8 cellular contexts compared by ENCODE assay signal in the genomic region with DNA sequence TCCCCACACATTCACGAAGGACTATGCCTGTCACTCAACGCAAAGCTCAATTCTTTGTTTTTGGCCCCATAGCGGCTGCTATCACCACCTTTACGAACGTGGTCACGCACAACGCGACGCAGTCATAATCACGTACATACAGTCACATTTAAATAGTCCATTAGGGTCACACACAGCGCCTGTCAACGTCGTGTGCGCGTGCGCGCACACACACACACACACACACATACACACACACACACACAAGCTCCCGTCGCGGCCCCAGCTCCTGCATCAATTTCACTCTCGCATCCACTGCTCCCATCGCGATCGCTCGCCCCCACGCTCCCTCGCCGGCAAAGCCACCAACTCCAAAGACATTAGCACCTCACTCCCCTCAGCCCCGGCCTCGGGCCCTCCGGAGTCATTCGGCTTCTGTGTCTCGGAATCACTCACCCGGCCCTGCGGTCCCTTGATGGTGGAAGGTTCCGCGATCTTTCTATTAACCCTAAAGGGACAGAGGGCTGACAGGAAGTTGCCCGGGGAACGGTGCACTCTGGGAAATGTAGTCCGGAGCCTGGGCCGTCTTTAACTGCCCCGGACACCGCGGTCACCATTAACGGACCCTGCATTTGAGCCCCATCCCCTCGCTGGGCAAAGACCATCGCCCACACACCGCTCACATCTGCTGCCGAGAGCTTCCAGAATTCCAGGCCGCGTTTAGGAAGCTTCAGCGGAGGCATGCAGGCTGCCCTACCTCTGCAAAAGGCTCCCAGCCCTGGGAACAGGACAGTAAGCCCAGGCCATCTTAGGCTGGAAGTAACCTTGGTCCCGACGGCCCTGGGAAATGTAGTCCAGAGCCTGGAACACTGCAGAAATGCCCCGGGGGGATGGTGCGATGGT. TPM values are rescaled to one million over a fixed set of nuclear protein-coding genes. Genes with fewer than 3 reads are reported as not detected.
DNase-seq lines count a peak whose midpoint lies in the region; ATAC-seq and TF ChIP-seq lines count a peak whose summit lies in the region.

A gene (minus strand): TSS at position 486 of the 882 bp plus-strand sequence. CDS start 12,768 bp downstream, outside the sequence.

- H3K9me3 ChIP-seq in HAP-1 (peaks cover 5% of the 10 kb centered on the region; the same call in 1 of the 2 replicates), prostate gland (no peaks in the 10 kb centered on the region)

- in situ Hi-C loops in HAP-1 (cut with MboI; ENCODE audit: low sequenced_read_pairs): no loop called here

- peak; percentile 82 for DNase-seq in GF-D8 (lab: John Stamatoyannopoulos, UW)
- DNase-seq in HAP-1 (ENCODE audit: low spot score in 2 of 2): peak; percentile 85 to 89
- peak; percentile 79 for DNase-seq in NCI-H1092 (lab: John Stamatoyannopoulos, UW)
- DNase-seq in T-helper 1 cell: peak; percentile 56 to 85 (median 73)
- peak; percentile 46 to 95 (median 85) for DNase-seq in amygdala (lab: John Stamatoyannopoulos, UW)
- DNase-seq in left ventricle myocardium superior: peak; percentile 90
- DNase-seq in prostate gland (ENCODE audit: low spot score): peak; percentile 90
- DNase-seq in ureter (ENCODE audit: low spot score): peak; percentile 91

- H3K27me3 ChIP-seq in HAP-1 (ENCODE audit: low read depth): no peaks in the 10 kb centered on the region
- H3K27me3 ChIP-seq in prostate gland (replicated peaks; ENCODE audit: insufficient read depth): no peaks in the 10 kb centered on the region

- intact Hi-C loops in left ventricle myocardium superior (cut with micrococcal nuclease) (no loop called here), prostate gland (cut with DNase I) (no loop called here)

- H3K4me1 ChIP-seq in HAP-1 (peaks cover 3% of the 10 kb centered on the region; the same call in 1 of the 2 replicates), prostate gland (replicated peaks) (no peaks in the 10 kb centered on the region)

- H3K27ac ChIP-seq in prostate gland: peak within 1 kb of the TSS; percentile 84 to 87

- ATAC-seq in left ventricle myocardium superior: peak; percentile 98

- H3K4me3 ChIP-seq in HAP-1: peak within 1 kb of the TSS; percentile 58
- peak within 1 kb of the TSS; percentile 68 to 69 for H3K4me3 ChIP-seq in prostate gland

- no peak for TF ChIP-seq CTCF in prostate gland (IDR thresholded peaks at IDR 0.05)

- H3K36me3 ChIP-seq in HAP-1 (replicated peaks): no peaks in the 10 kb centered on the region
- peaks cover 0 to under 1% of the 10 kb centered on the region in 2 donors for H3K36me3 ChIP-seq in prostate gland

- under 1% methylated on average over 49 of the region's 56 CpGs for WGBS in prostate gland

- peak; percentile 12 for TF ChIP-seq POLR2A in prostate gland (IDR thresholded peaks at IDR 0.05)

RNA-seq across cellular contexts. Expression of the gene that starts here (rescaled TPM):
- total RNA-seq in left ventricle myocardium superior (10.8 TPM), prostate gland (10 to 100 TPM in 1 of 2 donors, 1 to 10 TPM in 1; 5.5 to 13.3 TPM), ureter (11.3 TPM)

Comparison
In these comparisons a context has a peak if more than half of its experiments do, and no peak if none do; other contexts are left out.
1. Peak in every context shown above with its lines: DNase-seq, ATAC-seq, H3K4me3 ChIP-seq and H3K27ac ChIP-seq.